8 cellular contexts compared by ENCODE assay signal in the genomic region with DNA sequence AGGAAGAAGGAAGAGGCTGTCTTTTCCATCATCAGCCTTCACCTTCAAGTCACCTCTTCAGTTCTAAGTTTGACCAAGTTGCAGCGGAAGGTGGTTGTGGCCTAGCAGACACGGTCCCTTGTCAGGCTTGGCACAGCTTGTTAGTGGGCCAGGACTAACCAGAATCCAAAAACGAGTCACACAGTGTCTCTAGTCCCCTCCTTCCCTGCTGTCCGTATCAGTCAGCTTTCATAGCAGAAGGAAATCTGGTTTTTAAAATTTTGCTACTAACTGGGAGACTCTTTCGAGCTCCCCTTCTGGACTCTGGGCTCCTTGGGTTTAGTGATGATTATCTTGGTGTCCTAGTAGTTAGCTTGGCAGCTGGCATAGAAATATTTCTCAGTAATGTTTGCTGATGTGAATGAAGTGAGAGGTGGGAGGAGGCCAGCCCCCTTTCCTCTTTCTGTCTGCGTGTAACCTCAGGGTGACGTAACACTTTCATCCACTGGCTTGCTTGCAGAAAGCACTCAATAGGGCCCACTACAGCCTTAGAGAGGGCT. TPM values are rescaled to one million over a fixed set of nuclear protein-coding genes. Genes with fewer than 3 reads are reported as not detected.
DNase-seq lines count a peak whose midpoint lies in the region; ATAC-seq and TF ChIP-seq lines count a peak whose summit lies in the region.

No MANE protein-coding gene starts in this region.

- no peaks in the 10 kb centered on the region for H3K27me3 ChIP-seq in CD4-positive, alpha-beta T cell (ENCODE audit: control insufficient read depth, insufficient read depth, low read length)
- H3K27me3 ChIP-seq in iPS-20b (ENCODE audit: insufficient read depth, low read length) (no peaks in the 10 kb centered on the region), Karpas-422 (ENCODE audit: low read length) (peaks cover 4% of the 10 kb centered on the region; the same call in 1 of the 2 replicates)

- H3K36me3 ChIP-seq in iPS-20b (ENCODE audit: insufficient read depth, low read depth, low read length) (no peaks in the 10 kb centered on the region), Karpas-422 (ENCODE audit: insufficient read depth, low read length) (no peaks in the 10 kb centered on the region)

- H3K4me2 ChIP-seq in Karpas-422 (ENCODE audit: low read depth, low read length, poor library complexity, severe bottlenecking): no peak overlapping the region

- H3K27ac Mint-ChIP-seq in CD4-positive, alpha-beta T cell: peak overlapping the region; percentile 92

- no peak overlapping the region for H2AFZ ChIP-seq in Karpas-422 (ENCODE audit: low read length)

- no peaks in the 10 kb centered on the region for H3K27me3 Mint-ChIP-seq in CD4-positive, alpha-beta T cell

- CTCF ChIA-PET in CD4-positive, alpha-beta T cell (lab: Charles Lee): no interaction called here

- H3K4me3 ChIP-seq in iPS-20b (ENCODE audit: low read length) (0 out of 2 replicates have a peak overlapping the region, but pooled peaks have one; percentile 95), Karpas-422 (ENCODE audit: low read length) (no peak overlapping the region)

- H4K20me1 ChIP-seq in Karpas-422 (ENCODE audit: insufficient read depth, low read depth, low read length): no peaks in the 10 kb centered on the region

- H3K9me3 Mint-ChIP-seq in CD4-positive, alpha-beta T cell: no peaks in the 10 kb centered on the region

- peak overlapping the region; percentile 24 for H3K27ac ChIP-seq in CD4-positive, alpha-beta T cell (ENCODE audit: low read depth, low read length)
- H3K27ac ChIP-seq in iPS-20b (ENCODE audit: low read length) (no peak overlapping the region), Karpas-422 (ENCODE audit: low read length) (no peak overlapping the region)

- no peaks in the 10 kb centered on the region for H3K9me2 ChIP-seq in Karpas-422 (replicated peaks; ENCODE audit: insufficient read depth, low read length)

- H3K79me2 ChIP-seq in Karpas-422 (ENCODE audit: low read length): no peaks in the 10 kb centered on the region

- H3K9ac ChIP-seq in iPS-20b (ENCODE audit: low read depth, low read length): no peak overlapping the region
- H3K9ac ChIP-seq in Karpas-422 (ENCODE audit: low read length): no peak overlapping the region

- intact Hi-C loops in CD4-positive, alpha-beta T cell (cut with DNase I, micrococcal nuclease): loop anchor here in 1 of 2 experiments (5.0 to 10.0 kb wide), 3 partner anchors 119 to 702 kb away; a partner anchor contains a TSS

- TF ChIP-seq CTCF in CD4-positive, alpha-beta T cell (IDR thresholded peaks at IDR 0.05): no peak

- no peaks in the 10 kb centered on the region for H3K9me3 ChIP-seq in CD4-positive, alpha-beta T cell (ENCODE audit: control insufficient read depth, low read length)
- H3K9me3 ChIP-seq in iPS-20b (ENCODE audit: insufficient read depth, low read depth, low read length) (no peaks in the 10 kb centered on the region), Karpas-422 (ENCODE audit: low read length) (no peaks in the 10 kb centered on the region)

- H3K36me3 Mint-ChIP-seq in CD4-positive, alpha-beta T cell (ENCODE audit: low read depth): peaks cover 24% of the 10 kb centered on the region

- no peak for ATAC-seq in CD4-positive, alpha-beta T cell (ENCODE audit: poor library complexity)
- peak; percentile 26 for ATAC-seq in HG02981 (IDR thresholded peaks at IDR 0.05; ENCODE audit: unreplicated experiment)
- ATAC-seq in GM21381 (IDR thresholded peaks at IDR 0.05; ENCODE audit: unreplicated experiment): no peak
- no peak for ATAC-seq in GM18858 (IDR thresholded peaks at IDR 0.05; ENCODE audit: unreplicated experiment)

- H3K4me1 Mint-ChIP-seq in CD4-positive, alpha-beta T cell (ENCODE audit: low read depth): peaks cover 81% of the 10 kb centered on the region

- POLR2A ChIA-PET in CD4-positive, alpha-beta T cell (lab: Charles Lee): no interaction called here

- H3K4me1 ChIP-seq in iPS-20b (ENCODE audit: insufficient read depth, low read length) (peaks cover 35% of the 10 kb centered on the region), Karpas-422 (ENCODE audit: low read length) (peaks cover 35% of the 10 kb centered on the region)

- peak in 4 of 10 experiments; percentile 7 to 22 (median 11) for DNase-seq in CD4-positive, alpha-beta T cell
- DNase-seq in activated CD8-positive, alpha-beta memory T cell treated with anti-CD3 and anti-CD28 coated beads, Interleukin-2, amount 50 U/mL, for 4 hours: peak; percentile 36
- DNase-seq in stimulated activated CD4-positive, alpha-beta T cell treated with anti-CD3 and anti-CD28 coated beads, TNF-alpha, amount 100 ng/mL, for 24 hours (ENCODE audit: low read depth in 3 of 3): peak; percentile 22 to 45 (median 38)
- no peak for DNase-seq in Karpas-422

- H3K4me3 Mint-ChIP-seq in CD4-positive, alpha-beta T cell: peak overlapping the region; percentile 97

RNA-seq across cellular contexts. Expression of a gene that starts 3.8 kb away (rescaled TPM):
- 10 to 100 TPM; 28.5 to 30.2 TPM for total RNA-seq in CD4-positive, alpha-beta T cell
- total RNA-seq in Karpas-422 (2014; rRNA removed; shearing (Covaris generic); ENCODE audit: low replicate concordance): 0.54 and 1.0 TPM in 2 replicates

Comparison
In these comparisons a context has a peak if more than half of its experiments do, and no peak if none do; other contexts are left out.
1. RNA of a gene that starts 3.8 kb away (total RNA-seq): 28.5 to 30.2 TPM in CD4-positive, alpha-beta T cell; 0.54 to 1.0 TPM in Karpas-422; every median in the first group is over 10 times any median in the second.